8 cellular contexts compared by ENCODE assay signal in the genomic region with DNA sequence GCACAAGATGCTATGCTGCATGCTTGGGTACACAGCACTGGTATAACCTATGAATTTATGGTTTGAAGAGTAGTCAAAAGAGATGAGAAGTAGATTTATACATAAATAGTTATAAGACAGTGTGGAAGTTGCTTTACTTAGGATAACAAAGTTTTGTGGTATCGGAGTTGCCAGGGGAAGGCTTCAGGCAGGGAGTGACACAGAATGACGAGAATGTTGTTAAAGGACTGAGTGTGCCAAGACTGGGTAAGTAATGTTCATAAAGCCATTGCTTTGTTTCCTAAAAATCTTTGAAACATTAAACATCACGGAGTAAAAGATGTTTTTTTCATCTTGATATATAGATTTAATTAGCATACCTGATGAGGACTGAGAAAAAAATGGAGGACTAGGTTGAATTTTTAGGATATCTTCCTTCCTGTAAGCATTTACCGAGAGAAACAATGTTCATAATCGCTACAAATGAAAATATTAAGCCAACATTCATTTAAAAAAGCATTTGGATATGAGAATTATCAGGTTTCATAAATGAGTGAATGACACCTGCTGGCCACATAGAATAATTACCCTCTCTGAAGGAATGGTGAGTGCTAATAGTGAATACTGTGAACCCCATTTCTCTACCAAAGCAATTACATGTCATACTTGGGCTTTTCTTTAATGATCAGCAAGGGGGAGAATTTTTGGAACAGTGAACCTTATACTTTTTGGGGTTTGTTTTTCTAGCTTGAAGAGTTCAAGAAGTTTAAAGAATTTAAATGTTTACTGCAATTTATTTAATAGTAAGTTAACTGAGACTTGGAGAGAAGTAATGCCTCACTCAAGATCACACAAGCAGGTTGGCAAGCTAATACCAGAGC. TPM values are rescaled to one million over a fixed set of nuclear protein-coding genes. Genes with fewer than 3 reads are reported as not detected.
A peak's percentile ranks its signal among the peaks of the same experiment; 100 is the strongest.
DNase-seq lines count a peak whose midpoint lies in the region; ATAC-seq and TF ChIP-seq lines count a peak whose summit lies in the region.

No MANE protein-coding gene starts in this region.

- H3K4me3 ChIP-seq in RWPE2 (ENCODE audit: severe bottlenecking) (no peak overlapping the region), fibroblast of pulmonary artery (replicated peaks; ENCODE audit: low read depth, low read length) (no peak overlapping the region), sigmoid colon (no peak overlapping the region)

- 32 to 51% methylated on average over 5 of the region's 5 CpGs for WGBS in sigmoid colon, 2 donors

- no peaks in the 10 kb centered on the region for H3K4me1 ChIP-seq in RWPE2 (ENCODE audit: insufficient read depth, poor library complexity, severe bottlenecking)
- H3K4me1 ChIP-seq in sigmoid colon = peaks cover 0 to 8% (median 6%) of the 10 kb centered on the region in 4 donors

- intact Hi-C loops in sigmoid colon (cut with DNase I) = loop anchor here (2.0 kb wide), 2 partner anchors 411 to 1057 kb away; no protein-coding TSS in a partner anchor

- H3K9me3 ChIP-seq in RWPE2 (ENCODE audit: severe bottlenecking) (no peaks in the 10 kb centered on the region), sigmoid colon (no peaks in the 10 kb centered on the region)

- H3K27ac ChIP-seq in RWPE2 (ENCODE audit: poor library complexity, severe bottlenecking) = no peak overlapping the region
- no peak overlapping the region for H3K27ac ChIP-seq in sigmoid colon

- H3K27me3 ChIP-seq in RWPE2 (ENCODE audit: insufficient read depth, poor library complexity, severe bottlenecking) = no peaks in the 10 kb centered on the region
- no peaks in the 10 kb centered on the region for H3K27me3 ChIP-seq in sigmoid colon

- TF ChIP-seq CTCF in RWPE2 (IDR thresholded peaks at IDR 0.05; ENCODE audit: poor library complexity, severe bottlenecking) (peak; percentile 81), fibroblast of pulmonary artery (IDR thresholded peaks at IDR 0.05; ENCODE audit: low read length, missing control alignments) (peak; percentile 53), sigmoid colon (IDR thresholded peaks at IDR 0.05) (peak in 3 of 4 experiments; percentile 32 to 54 (median 41))

- peak; percentile 70 for ATAC-seq in HG03139 (IDR thresholded peaks at IDR 0.05; ENCODE audit: unreplicated experiment)
- ATAC-seq in RWPE2 (ENCODE audit: low read depth) = peak; percentile 46; the same call in 1 of the 3 replicates

- no peak for TF ChIP-seq POLR2A in sigmoid colon (IDR thresholded peaks at IDR 0.05)

- DNase-seq in NOMO-1 treated with DMSO at 0.1 percent for 48 hours (lab: John Stamatoyannopoulos, UW; ENCODE audit: unreplicated experiment) (peak; percentile 1), NOMO-1 treated with dmso at 0.1 percent for 144 hours (lab: John Stamatoyannopoulos, UW; ENCODE audit: unreplicated experiment) (no peak), RWPE2 (ENCODE audit: low spot score) (no peak), fibroblast of pulmonary artery (ENCODE audit: low read depth) (peak; percentile 83), sigmoid colon (no peak)
- DNase-seq in activated naive CD4-positive, alpha-beta T cell treated with Interleukin-2 at 50 U/mL for 16 hours = no peak
- no peak for DNase-seq in stimulated activated CD4-positive, alpha-beta T cell treated with anti-CD3 and anti-CD28 coated beads, Interleukin-1b, Interleukin-23, amount 100 ng/mL, for 48 hours

- TF ChIP-seq EP300 in sigmoid colon (IDR thresholded peaks at IDR 0.05) = no peak

- H3K36me3 ChIP-seq in RWPE2 (ENCODE audit: low read depth) (no peaks in the 10 kb centered on the region), sigmoid colon (no peaks in the 10 kb centered on the region)

RNA-seq across cellular contexts. Expression of gene EXTL2, which starts 28.4 kb away (rescaled TPM):
- 10 to 100 TPM; 13.3 to 20.3 (median 15.1) TPM for total RNA-seq in sigmoid colon
- 1 to 10 TPM; 1.4 to 3.8 (median 1.8) TPM for polyA plus RNA-seq in sigmoid colon

RNA-seq across cellular contexts. Expression of gene SLC30A7, which starts 29.6 kb away (rescaled TPM):
- total RNA-seq in sigmoid colon = 10 to 100 TPM; 10.9 to 16.7 (median 14.1) TPM
- 1 to 10 TPM in 2 of 3 donors, under 1 TPM in 1; 0.92 to 6.7 (median 1.8) TPM for polyA plus RNA-seq in sigmoid colon

Comparison
In these comparisons a context has a peak if more than half of its experiments do, and no peak if none do; other contexts are left out.
1. DNase-seq: peak in NOMO-1 treated with DMSO at 0.1 percent for 48 hours (single experiment) and fibroblast of pulmonary artery (single experiment); none in NOMO-1 treated with dmso at 0.1 percent for 144 hours (single experiment), RWPE2 (single experiment), sigmoid colon (single experiment), activated naive CD4-positive, alpha-beta T cell treated with Interleukin-2 at 50 U/mL for 16 hours (single experiment) and stimulated activated CD4-positive, alpha-beta T cell treated with anti-CD3 and anti-CD28 coated beads, Interleukin-1b, Interleukin-23, amount 100 ng/mL, for 48 hours (single experiment).
2. Peak in every context shown above with its lines, with median percentiles within 50 percentile points of each other: CTCF ChIP-seq.